1 cellular context compared by ENCODE assay signal in the genomic region with DNA sequence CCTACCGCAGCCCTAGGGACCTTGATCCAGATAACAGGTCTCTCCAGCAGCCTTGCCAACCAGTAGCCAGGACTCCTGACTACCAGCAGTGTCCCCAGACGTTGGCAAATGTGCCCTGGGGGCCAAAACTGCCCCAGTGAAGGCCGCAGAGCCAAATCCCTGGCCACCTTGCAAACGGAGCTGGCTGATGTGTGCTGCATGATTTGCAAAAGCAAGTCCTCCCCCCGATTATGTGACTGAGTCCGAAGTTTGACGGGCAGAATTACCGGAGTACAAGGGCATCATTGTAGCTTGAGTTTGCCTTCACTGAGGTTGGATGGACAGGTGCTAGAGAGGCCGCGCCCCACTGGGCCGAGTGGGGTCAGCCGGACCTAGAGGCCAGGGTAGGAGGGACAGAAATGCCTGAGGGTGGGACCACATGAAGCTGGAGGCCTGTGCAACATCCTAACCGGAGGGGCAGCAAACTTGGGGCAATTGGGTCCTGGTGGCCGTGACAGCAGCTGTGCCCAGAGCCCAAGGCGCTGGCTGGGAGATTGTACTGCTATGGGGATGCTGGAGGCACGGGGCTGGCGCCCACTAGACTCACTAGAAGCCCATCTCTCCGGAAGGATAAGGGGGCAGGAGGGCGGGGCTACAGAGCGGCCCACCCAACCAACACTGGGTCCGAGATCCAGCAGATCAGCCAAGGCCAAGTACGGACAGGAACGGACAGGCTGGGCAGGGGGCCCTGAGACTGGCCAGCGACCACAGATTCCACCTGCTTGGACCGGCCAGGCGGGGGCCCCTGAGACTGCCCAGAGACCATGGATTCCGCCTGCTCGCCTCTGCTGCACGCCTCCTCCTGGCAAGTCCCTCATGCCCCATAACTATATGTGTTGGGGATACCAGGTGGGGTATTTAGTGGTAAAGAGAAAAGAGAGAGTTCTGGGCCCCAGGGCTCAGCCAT.
A peak's percentile ranks its signal among the peaks of the same experiment; 100 is the strongest.
TF ChIP-seq lines count a peak whose summit lies in the region.

No MANE protein-coding gene starts in this region.

TF ChIP-seq in HepG2, 621 proteins besides CTCF, POLR2A, EP300 and RAD21 (continued from another document and continues in another):
- TF ChIP-seq, protein P1, sequence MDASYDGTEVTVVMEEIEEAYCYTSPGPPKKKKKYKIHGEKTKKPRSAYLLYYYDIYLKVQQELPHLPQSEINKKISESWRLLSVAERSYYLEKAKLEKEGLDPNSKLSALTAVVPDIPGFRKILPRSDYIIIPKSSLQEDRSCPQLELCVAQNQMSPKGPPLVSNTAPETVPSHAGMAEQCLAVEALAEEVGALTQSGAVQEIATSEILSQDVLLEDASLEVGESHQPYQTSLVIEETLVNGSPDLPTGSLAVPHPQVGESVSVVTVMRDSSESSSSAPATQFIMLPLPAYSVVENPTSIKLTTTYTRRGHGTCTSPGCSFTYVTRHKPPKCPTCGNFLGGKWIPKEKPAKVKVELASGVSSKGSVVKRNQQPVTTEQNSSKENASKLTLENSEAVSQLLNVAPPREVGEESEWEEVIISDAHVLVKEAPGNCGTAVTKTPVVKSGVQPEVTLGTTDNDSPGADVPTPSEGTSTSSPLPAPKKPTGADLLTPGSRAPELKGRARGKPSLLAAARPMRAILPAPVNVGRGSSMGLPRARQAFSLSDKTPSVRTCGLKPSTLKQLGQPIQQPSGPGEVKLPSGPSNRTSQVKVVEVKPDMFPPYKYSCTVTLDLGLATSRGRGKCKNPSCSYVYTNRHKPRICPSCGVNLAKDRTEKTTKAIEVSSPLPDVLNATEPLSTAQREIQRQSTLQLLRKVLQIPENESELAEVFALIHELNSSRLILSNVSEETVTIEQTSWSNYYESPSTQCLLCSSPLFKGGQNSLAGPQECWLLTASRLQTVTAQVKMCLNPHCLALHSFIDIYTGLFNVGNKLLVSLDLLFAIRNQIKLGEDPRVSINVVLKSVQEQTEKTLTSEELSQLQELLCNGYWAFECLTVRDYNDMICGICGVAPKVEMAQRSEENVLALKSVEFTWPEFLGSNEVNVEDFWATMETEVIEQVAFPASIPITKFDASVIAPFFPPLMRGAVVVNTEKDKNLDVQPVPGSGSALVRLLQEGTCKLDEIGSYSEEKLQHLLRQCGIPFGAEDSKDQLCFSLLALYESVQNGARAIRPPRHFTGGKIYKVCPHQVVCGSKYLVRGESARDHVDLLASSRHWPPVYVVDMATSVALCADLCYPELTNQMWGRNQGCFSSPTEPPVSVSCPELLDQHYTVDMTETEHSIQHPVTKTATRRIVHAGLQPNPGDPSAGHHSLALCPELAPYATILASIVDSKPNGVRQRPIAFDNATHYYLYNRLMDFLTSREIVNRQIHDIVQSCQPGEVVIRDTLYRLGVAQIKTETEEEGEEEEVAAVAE (CRISPR knock-in tag; IDR thresholded peaks at IDR 0.05; ENCODE audit: borderline replicate concordance): no peak
- TF ChIP-seq ZNF205 (CRISPR knock-in tag; IDR thresholded peaks at IDR 0.05) (peak; percentile 70; the same call in 1 of the 2 replicates), ZFP36L2 (CRISPR knock-in tag; IDR thresholded peaks at IDR 0.05) (no peak), MLX (CRISPR knock-in tag; IDR thresholded peaks at IDR 0.05) (no peak), ZNF558 (CRISPR knock-in tag; IDR thresholded peaks at IDR 0.05; ENCODE audit: borderline replicate concordance) (no peak), YEATS4 (CRISPR knock-in tag; IDR thresholded peaks at IDR 0.05; ENCODE audit: borderline replicate concordance) (peak; percentile 33; the same call in 1 of the 2 replicates), ZNF20 (CRISPR knock-in tag; IDR thresholded peaks at IDR 0.05) (no peak), ZNF572 (CRISPR knock-in tag; IDR thresholded peaks at IDR 0.05) (no peak), FOXA1 (IDR thresholded peaks at IDR 0.05) (no peak), FOXA1 (CRISPR knock-in tag; IDR thresholded peaks at IDR 0.05) (no peak; the same call in 1 of the 2 replicates), TBP (CRISPR knock-in tag; IDR thresholded peaks at IDR 0.05) (no peak), TFDP2 (CRISPR knock-in tag; IDR thresholded peaks at IDR 0.05) (no peak), ZNF280D (CRISPR knock-in tag; IDR thresholded peaks at IDR 0.05) (no peak), MED8 (CRISPR knock-in tag; IDR thresholded peaks at IDR 0.05; ENCODE audit: insufficient replicate concordance) (peak; percentile 83), POLR2AphosphoS2 (IDR thresholded peaks at IDR 0.05; ENCODE audit: low read depth, low read length) (no peak), ZMAT3 (CRISPR knock-in tag; conservative IDR thresholded peaks at IDR 0.05) (no peak), ZNF138 (CRISPR knock-in tag; IDR thresholded peaks at IDR 0.05; ENCODE audit: low read depth) (no peak), ZNF879 (CRISPR knock-in tag; IDR thresholded peaks at IDR 0.05) (no peak), RBFOX2 (IDR thresholded peaks at IDR 0.05; ENCODE audit: low read depth, low read length) (peak; percentile 72), ELF3 (CRISPR knock-in tag; IDR thresholded peaks at IDR 0.05) (peak; percentile 56), ZNF337 (CRISPR knock-in tag; IDR thresholded peaks at IDR 0.05; ENCODE audit: borderline replicate concordance, low read depth) (0 out of 2 replicates have a peak, but pooled peaks have one; percentile 16), PHF5A (CRISPR knock-in tag; IDR thresholded peaks at IDR 0.05; ENCODE audit: low read depth, unreplicated experiment) (no peak), ZNF264 (CRISPR knock-in tag; IDR thresholded peaks at IDR 0.05) (no peak), DBP (CRISPR knock-in tag; IDR thresholded peaks at IDR 0.05; ENCODE audit: not compliant biosample characterization) (no peak), PHF21A (CRISPR knock-in tag; IDR thresholded peaks at IDR 0.05) (peak; percentile 87), NR0B2 (CRISPR knock-in tag; IDR thresholded peaks at IDR 0.05) (no peak; the same call in 1 of the 2 replicates)
- TF ChIP-seq, protein P2, sequence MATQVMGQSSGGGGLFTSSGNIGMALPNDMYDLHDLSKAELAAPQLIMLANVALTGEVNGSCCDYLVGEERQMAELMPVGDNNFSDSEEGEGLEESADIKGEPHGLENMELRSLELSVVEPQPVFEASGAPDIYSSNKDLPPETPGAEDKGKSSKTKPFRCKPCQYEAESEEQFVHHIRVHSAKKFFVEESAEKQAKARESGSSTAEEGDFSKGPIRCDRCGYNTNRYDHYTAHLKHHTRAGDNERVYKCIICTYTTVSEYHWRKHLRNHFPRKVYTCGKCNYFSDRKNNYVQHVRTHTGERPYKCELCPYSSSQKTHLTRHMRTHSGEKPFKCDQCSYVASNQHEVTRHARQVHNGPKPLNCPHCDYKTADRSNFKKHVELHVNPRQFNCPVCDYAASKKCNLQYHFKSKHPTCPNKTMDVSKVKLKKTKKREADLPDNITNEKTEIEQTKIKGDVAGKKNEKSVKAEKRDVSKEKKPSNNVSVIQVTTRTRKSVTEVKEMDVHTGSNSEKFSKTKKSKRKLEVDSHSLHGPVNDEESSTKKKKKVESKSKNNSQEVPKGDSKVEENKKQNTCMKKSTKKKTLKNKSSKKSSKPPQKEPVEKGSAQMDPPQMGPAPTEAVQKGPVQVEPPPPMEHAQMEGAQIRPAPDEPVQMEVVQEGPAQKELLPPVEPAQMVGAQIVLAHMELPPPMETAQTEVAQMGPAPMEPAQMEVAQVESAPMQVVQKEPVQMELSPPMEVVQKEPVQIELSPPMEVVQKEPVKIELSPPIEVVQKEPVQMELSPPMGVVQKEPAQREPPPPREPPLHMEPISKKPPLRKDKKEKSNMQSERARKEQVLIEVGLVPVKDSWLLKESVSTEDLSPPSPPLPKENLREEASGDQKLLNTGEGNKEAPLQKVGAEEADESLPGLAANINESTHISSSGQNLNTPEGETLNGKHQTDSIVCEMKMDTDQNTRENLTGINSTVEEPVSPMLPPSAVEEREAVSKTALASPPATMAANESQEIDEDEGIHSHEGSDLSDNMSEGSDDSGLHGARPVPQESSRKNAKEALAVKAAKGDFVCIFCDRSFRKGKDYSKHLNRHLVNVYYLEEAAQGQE (IDR thresholded peaks at IDR 0.05; ENCODE audit: borderline replicate concordance in 1 of 2, low read depth in 1 of 2, low read length in 2 of 2): no peak
- TF ChIP-seq, protein P3, sequence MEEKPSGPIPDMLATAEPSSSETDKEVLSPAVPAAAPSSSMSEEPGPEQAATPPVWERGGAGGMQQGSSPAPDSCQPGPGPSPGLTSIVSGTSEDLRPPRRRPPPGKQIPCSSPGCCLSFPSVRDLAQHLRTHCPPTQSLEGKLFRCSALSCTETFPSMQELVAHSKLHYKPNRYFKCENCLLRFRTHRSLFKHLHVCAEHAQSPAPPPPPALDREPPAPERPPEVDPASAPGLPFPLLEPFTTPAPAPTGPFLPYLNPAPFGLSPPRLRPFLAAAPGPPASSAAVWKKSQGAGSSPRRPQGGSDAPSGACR (CRISPR knock-in tag; IDR thresholded peaks at IDR 0.05): no peak; the same call in 1 of the 2 replicates
- TF ChIP-seq, protein P4, sequence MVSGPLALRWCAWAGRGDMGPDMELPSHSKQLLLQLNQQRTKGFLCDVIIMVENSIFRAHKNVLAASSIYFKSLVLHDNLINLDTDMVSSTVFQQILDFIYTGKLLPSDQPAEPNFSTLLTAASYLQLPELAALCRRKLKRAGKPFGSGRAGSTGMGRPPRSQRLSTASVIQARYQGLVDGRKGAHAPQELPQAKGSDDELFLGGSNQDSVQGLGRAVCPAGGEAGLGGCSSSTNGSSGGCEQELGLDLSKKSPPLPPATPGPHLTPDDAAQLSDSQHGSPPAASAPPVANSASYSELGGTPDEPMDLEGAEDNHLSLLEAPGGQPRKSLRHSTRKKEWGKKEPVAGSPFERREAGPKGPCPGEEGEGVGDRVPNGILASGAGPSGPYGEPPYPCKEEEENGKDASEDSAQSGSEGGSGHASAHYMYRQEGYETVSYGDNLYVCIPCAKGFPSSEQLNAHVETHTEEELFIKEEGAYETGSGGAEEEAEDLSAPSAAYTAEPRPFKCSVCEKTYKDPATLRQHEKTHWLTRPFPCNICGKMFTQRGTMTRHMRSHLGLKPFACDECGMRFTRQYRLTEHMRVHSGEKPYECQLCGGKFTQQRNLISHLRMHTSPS (CRISPR knock-in tag; IDR thresholded peaks at IDR 0.05; ENCODE audit: low read depth): 0 out of 2 replicates have a peak, but pooled peaks have one; percentile 40
- TF ChIP-seq, protein P5, sequence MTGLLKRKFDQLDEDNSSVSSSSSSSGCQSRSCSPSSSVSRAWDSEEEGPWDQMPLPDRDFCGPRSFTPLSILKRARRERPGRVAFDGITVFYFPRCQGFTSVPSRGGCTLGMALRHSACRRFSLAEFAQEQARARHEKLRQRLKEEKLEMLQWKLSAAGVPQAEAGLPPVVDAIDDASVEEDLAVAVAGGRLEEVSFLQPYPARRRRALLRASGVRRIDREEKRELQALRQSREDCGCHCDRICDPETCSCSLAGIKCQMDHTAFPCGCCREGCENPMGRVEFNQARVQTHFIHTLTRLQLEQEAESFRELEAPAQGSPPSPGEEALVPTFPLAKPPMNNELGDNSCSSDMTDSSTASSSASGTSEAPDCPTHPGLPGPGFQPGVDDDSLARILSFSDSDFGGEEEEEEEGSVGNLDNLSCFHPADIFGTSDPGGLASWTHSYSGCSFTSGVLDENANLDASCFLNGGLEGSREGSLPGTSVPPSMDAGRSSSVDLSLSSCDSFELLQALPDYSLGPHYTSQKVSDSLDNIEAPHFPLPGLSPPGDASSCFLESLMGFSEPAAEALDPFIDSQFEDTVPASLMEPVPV (CRISPR knock-in tag; IDR thresholded peaks at IDR 0.05): no peak
